In genomic region chr22:27151407-27151806, GRCh38 we compare ENCODE assay signal across 1 cellular context.
TF ChIP-seq lines count a peak whose summit lies in the region.

No MANE protein-coding gene starts in this region.

TF ChIP-seq in SK-N-SH, 30 proteins besides CTCF, POLR2A, EP300 and RAD21 (continued from another document):
- TF ChIP-seq MXI1 (IDR thresholded peaks at IDR 0.05; ENCODE audit: low read depth, low read length) (no peak), PBX3 (IDR thresholded peaks at IDR 0.05) (no peak), IRF3 (IDR thresholded peaks at IDR 0.05; ENCODE audit: low read depth, low read length) (no peak), MEF2A (IDR thresholded peaks at IDR 0.05; ENCODE audit: borderline replicate concordance, low read depth) (no peak), TCF12 (IDR thresholded peaks at IDR 0.05) (no peak), YY1 (IDR thresholded peaks at IDR 0.05; ENCODE audit: low read depth) (no peak), NFIC (IDR thresholded peaks at IDR 0.05; ENCODE audit: borderline replicate concordance) (no peak)
- TF ChIP-seq, protein P1, sequence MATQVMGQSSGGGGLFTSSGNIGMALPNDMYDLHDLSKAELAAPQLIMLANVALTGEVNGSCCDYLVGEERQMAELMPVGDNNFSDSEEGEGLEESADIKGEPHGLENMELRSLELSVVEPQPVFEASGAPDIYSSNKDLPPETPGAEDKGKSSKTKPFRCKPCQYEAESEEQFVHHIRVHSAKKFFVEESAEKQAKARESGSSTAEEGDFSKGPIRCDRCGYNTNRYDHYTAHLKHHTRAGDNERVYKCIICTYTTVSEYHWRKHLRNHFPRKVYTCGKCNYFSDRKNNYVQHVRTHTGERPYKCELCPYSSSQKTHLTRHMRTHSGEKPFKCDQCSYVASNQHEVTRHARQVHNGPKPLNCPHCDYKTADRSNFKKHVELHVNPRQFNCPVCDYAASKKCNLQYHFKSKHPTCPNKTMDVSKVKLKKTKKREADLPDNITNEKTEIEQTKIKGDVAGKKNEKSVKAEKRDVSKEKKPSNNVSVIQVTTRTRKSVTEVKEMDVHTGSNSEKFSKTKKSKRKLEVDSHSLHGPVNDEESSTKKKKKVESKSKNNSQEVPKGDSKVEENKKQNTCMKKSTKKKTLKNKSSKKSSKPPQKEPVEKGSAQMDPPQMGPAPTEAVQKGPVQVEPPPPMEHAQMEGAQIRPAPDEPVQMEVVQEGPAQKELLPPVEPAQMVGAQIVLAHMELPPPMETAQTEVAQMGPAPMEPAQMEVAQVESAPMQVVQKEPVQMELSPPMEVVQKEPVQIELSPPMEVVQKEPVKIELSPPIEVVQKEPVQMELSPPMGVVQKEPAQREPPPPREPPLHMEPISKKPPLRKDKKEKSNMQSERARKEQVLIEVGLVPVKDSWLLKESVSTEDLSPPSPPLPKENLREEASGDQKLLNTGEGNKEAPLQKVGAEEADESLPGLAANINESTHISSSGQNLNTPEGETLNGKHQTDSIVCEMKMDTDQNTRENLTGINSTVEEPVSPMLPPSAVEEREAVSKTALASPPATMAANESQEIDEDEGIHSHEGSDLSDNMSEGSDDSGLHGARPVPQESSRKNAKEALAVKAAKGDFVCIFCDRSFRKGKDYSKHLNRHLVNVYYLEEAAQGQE (IDR thresholded peaks at IDR 0.05; ENCODE audit: low read depth, low read length), result no peak
TF ChIP-seq in SK-N-SH: peak in this region for 0.
